Comparison of ENCODE assay signal across 13 cellular contexts in genomic region chr1:158818991-158819405, GRCh38. TPM values are rescaled to one million over a fixed set of nuclear protein-coding genes. Genes with fewer than 3 reads are reported as not detected.
DNase-seq lines count a peak whose midpoint lies in the region; TF ChIP-seq lines count a peak whose summit lies in the region.
"Had no signal": no experiment of that assay in that cellular context is flagged by ENCODE, and none has a peak within 500 bp of the region (broad histone marks: within the 10 kb centered on the region; RNA-seq: fewer than 3 reads in every experiment).

No MANE protein-coding gene starts in this region.

- peak overlapping the region; percentile 61 for H2AFZ ChIP-seq in smooth muscle cell (ENCODE audit: low read depth)

- H3K4me1 Mint-ChIP-seq in activated CD4-positive, alpha-beta T cell treated with anti-CD3 and anti-CD28 coated beads, Interleukin-2, amount 10 ng/mL, durations not matched to agents 7 days and 5 days, result peaks cover 30% of the 10 kb centered on the region

- peaks cover 2% of the 10 kb centered on the region for H3K36me3 Mint-ChIP-seq in activated CD4-positive, alpha-beta T cell treated with anti-CD3 and anti-CD28 coated beads, Interleukin-2, amount 10 ng/mL, durations not matched to agents 7 days and 5 days (ENCODE audit: low read depth)

- H3K27ac Mint-ChIP-seq in activated CD4-positive, alpha-beta T cell treated with anti-CD3 and anti-CD28 coated beads, Interleukin-2, amount 10 ng/mL, durations not matched to agents 7 days and 5 days, result peak overlapping the region; percentile 81

- H3F3A ChIP-seq in smooth muscle cell (ENCODE audit: low read depth), result peaks cover 10% of the 10 kb centered on the region

- no peaks in the 10 kb centered on the region for H4K20me1 ChIP-seq in smooth muscle cell (ENCODE audit: low read depth)

- CTCF ChIA-PET in activated CD4-positive, alpha-beta T cell treated with anti-CD3 and anti-CD28 coated beads, Interleukin-2, amount 10 ng/mL, durations not matched to agents 7 days and 5 days (lab: Charles Lee), result interaction anchor here (0.7 to 4.4 kb wide), 9 partner anchors 8 to 189 kb away, joined by 3 to 26 read pairs (median 3); no protein-coding TSS in a partner anchor

- H3K4me3 ChIP-seq in colonic mucosa, result no peak overlapping the region
- H3K4me3 ChIP-seq in smooth muscle cell, result no peak overlapping the region

- H3K9ac ChIP-seq in colonic mucosa (ENCODE audit: low read depth in 2 of 2, low read length in 2 of 2) (no peak overlapping the region), smooth muscle cell (ENCODE audit: low read depth) (no peak overlapping the region)

- peak overlapping the region; percentile 73 for H3K4me2 ChIP-seq in smooth muscle cell

- intact Hi-C loops in colonic mucosa (cut with DNase I) (no loop called here), cardiac septum (cut with DNase I) (no loop called here)

- H3K9me3 ChIP-seq in KOPT-K1 (ENCODE audit: insufficient read depth, low read length, poor library complexity, severe bottlenecking), result peaks cover 5% of the 10 kb centered on the region
- no peaks in the 10 kb centered on the region for H3K9me3 ChIP-seq in colonic mucosa
- no peaks in the 10 kb centered on the region for H3K9me3 ChIP-seq in smooth muscle cell (replicated peaks; ENCODE audit: low read depth)

- TF ChIP-seq CTCF in colonic mucosa (IDR thresholded peaks at IDR 0.05), result no peak
- TF ChIP-seq CTCF in smooth muscle cell (IDR thresholded peaks at IDR 0.05; ENCODE audit: borderline replicate concordance, insufficient read depth, poor library complexity, severe bottlenecking), result no peak

- no peak for DNase-seq in activated CD4-positive, alpha-beta T cell treated with anti-CD3 and anti-CD28 coated beads, Interleukin-2, amount 10 ng/mL, durations not matched to agents 7 days and 5 days
- no peak for DNase-seq in activated CD4-positive, alpha-beta T cell treated with anti-CD3 and anti-CD28 coated beads, Interleukin-2, amount 50 U/mL, for 1 hour
- DNase-seq in colonic mucosa (no peak), smooth muscle cell (lab: John Stamatoyannopoulos, UW; ENCODE audit: unreplicated experiment) (no peak), NCI-H2227 (lab: John Stamatoyannopoulos, UW; ENCODE audit: unreplicated experiment) (no peak), NCI-H748 treated with DMSO at 0.1 percent for 48 hours (lab: John Stamatoyannopoulos, UW) (no peak), cardiac septum (ENCODE audit: low spot score) (no peak)
- DNase-seq: EL, left colon, NCI-H69 had no signal

- no peaks in the 10 kb centered on the region for H3K36me3 ChIP-seq in KOPT-K1 (ENCODE audit: insufficient read depth, low read length)
- no peaks in the 10 kb centered on the region for H3K36me3 ChIP-seq in colonic mucosa
- no peaks in the 10 kb centered on the region for H3K36me3 ChIP-seq in smooth muscle cell (ENCODE audit: low read depth)

- 41% methylated on average over 1 of the region's 1 CpG for WGBS in smooth muscle cell (ENCODE audit: low lambda C conversion rate)

- H3K27ac ChIP-seq in KOPT-K1 (ENCODE audit: low read depth, low read length, poor library complexity, severe bottlenecking) (peak overlapping the region; percentile 41), colonic mucosa (peak overlapping the region; percentile 27), smooth muscle cell (ENCODE audit: low read depth) (peak overlapping the region; percentile 74)

- no peak overlapping the region for H3K4me3 Mint-ChIP-seq in activated CD4-positive, alpha-beta T cell treated with anti-CD3 and anti-CD28 coated beads, Interleukin-2, amount 10 ng/mL, durations not matched to agents 7 days and 5 days

- no peaks in the 10 kb centered on the region for H3K79me2 ChIP-seq in smooth muscle cell (ENCODE audit: low read depth)

- peaks cover 16% of the 10 kb centered on the region for H3K27me3 Mint-ChIP-seq in activated CD4-positive, alpha-beta T cell treated with anti-CD3 and anti-CD28 coated beads, Interleukin-2, amount 10 ng/mL, durations not matched to agents 7 days and 5 days
- H3K27me3 Mint-ChIP-seq: progenitor cell of endocrine pancreas had no signal

- H3K9me3 Mint-ChIP-seq in activated CD4-positive, alpha-beta T cell treated with anti-CD3 and anti-CD28 coated beads, Interleukin-2, amount 10 ng/mL, durations not matched to agents 7 days and 5 days, result peaks cover 6% of the 10 kb centered on the region

- POLR2A ChIA-PET in activated CD4-positive, alpha-beta T cell treated with anti-CD3 and anti-CD28 coated beads, Interleukin-2, amount 10 ng/mL, durations not matched to agents 7 days and 5 days (lab: Charles Lee), result no interaction called here

- H3K4me1 ChIP-seq in colonic mucosa (no peaks in the 10 kb centered on the region), smooth muscle cell (ENCODE audit: low read depth) (peaks cover 11% of the 10 kb centered on the region)

- H3K27me3 ChIP-seq in colonic mucosa (no peaks in the 10 kb centered on the region), smooth muscle cell (ENCODE audit: low read depth) (no peaks in the 10 kb centered on the region)

RNA-seq across cellular contexts. Expression of gene MNDA, which starts 12.2 kb away (rescaled TPM):
- total RNA-seq in activated CD4-positive, alpha-beta T cell treated with anti-CD3 and anti-CD28 coated beads, Interleukin-2, amount 10 ng/mL, durations not matched to agents 7 days and 5 days, result not detected
- total RNA-seq in colonic mucosa (1 to 10 TPM in 1 of 2 donors, under 1 TPM in 1; 0.37 to 4.1 TPM), smooth muscle cell (0.09 TPM in 1 of 2 replicates, not detected in the other), cardiac septum (6.9 TPM)
- polyA plus RNA-seq in smooth muscle cell, result 0.39 TPM in 1 of 2 replicates, not detected in the other
- total RNA-seq: bronchial epithelial cell, progenitor cell of endocrine pancreas had no signal

RNA-seq across cellular contexts. Expression of gene OR6N2, which starts 38.0 kb away (rescaled TPM):
- total RNA-seq in activated CD4-positive, alpha-beta T cell treated with anti-CD3 and anti-CD28 coated beads, Interleukin-2, amount 10 ng/mL, durations not matched to agents 7 days and 5 days, result not detected
- total RNA-seq in colonic mucosa (not detected), smooth muscle cell (not detected in 2 replicates), cardiac septum (not detected)
- not detected in 2 replicates for polyA plus RNA-seq in smooth muscle cell
- total RNA-seq: bronchial epithelial cell, left colon, progenitor cell of endocrine pancreas had no signal

RNA-seq across cellular contexts. Expression of gene OR6N1, which starts 47.0 kb away (rescaled TPM):
- not detected for total RNA-seq in activated CD4-positive, alpha-beta T cell treated with anti-CD3 and anti-CD28 coated beads, Interleukin-2, amount 10 ng/mL, durations not matched to agents 7 days and 5 days
- total RNA-seq in colonic mucosa (not detected), smooth muscle cell (not detected in 2 replicates), cardiac septum (not detected)
- polyA plus RNA-seq in smooth muscle cell, result not detected in 2 replicates
- total RNA-seq: bronchial epithelial cell, left colon, progenitor cell of endocrine pancreas had no signal
